ENCODE assay signal across 30 cellular contexts in genomic region chr17:35553310-35553709, GRCh38. TPM values are rescaled to one million over a fixed set of nuclear protein-coding genes. Genes with fewer than 3 reads are reported as not detected.
A peak's percentile ranks its signal among the peaks of the same experiment; 100 is the strongest.
DNase-seq lines count a peak whose midpoint lies in the region; ATAC-seq, FAIRE-seq and TF ChIP-seq lines count a peak whose summit lies in the region.
"Had no signal": no experiment of that assay in that cellular context is flagged by ENCODE, and none has a peak within 500 bp of the region (broad histone marks: within the 10 kb centered on the region; RNA-seq: fewer than 3 reads in every experiment).

No MANE protein-coding gene starts in this region.

- peaks cover 4 to 9% of the 10 kb centered on the region in 2 experiments; a peak in 2 of 5 replicates for H3K27me3 ChIP-seq in HepG2 (ENCODE audit: control insufficient read depth in 1 of 2, insufficient read depth in 2 of 2, low read length in 2 of 2)
- no peaks in the 10 kb centered on the region for H3K27me3 ChIP-seq in right lobe of liver
- H3K27me3 ChIP-seq in body of pancreas = no peaks in the 10 kb centered on the region
- H3K27me3 ChIP-seq: BLaER1 had no signal

- BruUV-seq in HepG2 (replicated peaks; lab: Mats Ljungman, UMichigan) = no TSS peak

- no peak overlapping the region for H3K4me2 ChIP-seq in HepG2 (ENCODE audit: low read depth, low read length)
- H3K4me2 ChIP-seq: BLaER1 had no signal

- no peak overlapping the region for H2AFZ ChIP-seq in HepG2 (ENCODE audit: low read length)

- CTCF ChIA-PET in HepG2 (lab: Yijun Ruan, JAX; ENCODE audit: low intra/inter-chr PET ratio, low total read pairs) = no interaction called here

- TF ChIP-seq CTCF in HepG2 (CRISPR knock-in tag; IDR thresholded peaks at IDR 0.05) (no peak), right lobe of liver (IDR thresholded peaks at IDR 0.05) (no peak), body of pancreas (IDR thresholded peaks at IDR 0.05) (no peak)

- H3K9me3 ChIP-seq in HepG2 (ENCODE audit: low read length) = no peaks in the 10 kb centered on the region
- no peaks in the 10 kb centered on the region for H3K9me3 ChIP-seq in right lobe of liver
- H3K9me3 ChIP-seq in T-helper 17 cell (ENCODE audit: control insufficient read depth, low read length, poor library complexity, severe bottlenecking) = no peaks in the 10 kb centered on the region
- no peaks in the 10 kb centered on the region for H3K9me3 ChIP-seq in body of pancreas
- H3K9me3 ChIP-seq: BE2C, BLaER1 had no signal

- TF ChIP-seq EP300 in HepG2 (IDR thresholded peaks at IDR 0.05; ENCODE audit: low read depth in 2 of 2, low read length in 2 of 2) (no peak), HepG2 (CRISPR knock-in tag; IDR thresholded peaks at IDR 0.05; ENCODE audit: borderline replicate concordance) (no peak)

- H3K36me3 Mint-ChIP-seq in T-helper 17 cell (ENCODE audit: low read depth) = no peaks in the 10 kb centered on the region
- H3K36me3 Mint-ChIP-seq: CD14-positive monocyte had no signal

- POLR2A ChIA-PET in HepG2 (lab: Yijun Ruan, JAX) = no interaction called here

- no peaks in the 10 kb centered on the region for H3K79me2 ChIP-seq in HepG2 (ENCODE audit: insufficient read depth, low read length)

- H3K36me3 ChIP-seq in HepG2 (replicated peaks in 1 of 2; ENCODE audit: control insufficient read depth in 1 of 2, insufficient read depth in 2 of 2, low read length in 2 of 2) (no peaks in the 10 kb centered on the region), right lobe of liver (no peaks in the 10 kb centered on the region), body of pancreas (replicated peaks in 1 of 2; ENCODE audit: insufficient read depth in 1 of 2, low read depth in 2 of 2) (no peaks in the 10 kb centered on the region)
- H3K36me3 ChIP-seq: BE2C, BLaER1 had no signal

- DNase-seq in HepG2 (ENCODE audit: low spot score) = no peak
- DNase-seq in right lobe of liver = no peak
- no peak for DNase-seq in T-helper 17 cell
- DNase-seq in body of pancreas = no peak
- DNase-seq: ACHN; BE2C; C1 segment of cervical spinal cord; CD4-positive, alpha-beta memory T cell; CD4-positive, CD25-positive, alpha-beta regulatory T cell; CD8-positive, alpha-beta memory T cell; COR-L47; DMS 273 treated with DMSO at 0.1 percent for 48 hours; DMS153; DMS53; DMS79; DND-41; EL; GDM1 had no signal

- H4K20me1 ChIP-seq in HepG2 (ENCODE audit: insufficient read depth, low read length) = no peaks in the 10 kb centered on the region
- H4K20me1 ChIP-seq: BLaER1 had no signal

- no peak overlapping the region for H3K27ac ChIP-seq in HepG2 (ENCODE audit: extremely low read length, insufficient read depth, low read length)
- H3K27ac ChIP-seq in right lobe of liver = no peak overlapping the region
- no peak overlapping the region for H3K27ac ChIP-seq in body of pancreas
- H3K27ac ChIP-seq: 22Rv1, BLaER1 had no signal

- intact Hi-C loops in HepG2 (cut with micrococcal nuclease; ENCODE audit: unreplicated experiment) (no loop called here), right lobe of liver (cut with DNase I) (no loop called here), body of pancreas (cut with DNase I) (no loop called here)

- ATAC-seq in HepG2 (no peak), right lobe of liver (no peak), T-helper 17 cell (no peak), body of pancreas (no peak), HG03097 (IDR thresholded peaks at IDR 0.05; ENCODE audit: low FRiP score, unreplicated experiment) (no peak)
- ATAC-seq: GM12878 had no signal

- peak overlapping the region; percentile 19 for H3K27ac Mint-ChIP-seq in T-helper 17 cell
- H3K27ac Mint-ChIP-seq: CD4-positive, alpha-beta memory T cell; CD4-positive, CD25-positive, alpha-beta regulatory T cell; CD8-positive, alpha-beta memory T cell had no signal

- in situ Hi-C loops in HepG2 (cut with HindIII; ENCODE audit: extremely low pct_ligation_motif_present, low pct_unique_long_range_greater_than_20kb) = loop anchor here (10.0 kb wide), 1 partner anchor 191 kb away; no protein-coding TSS in a partner anchor

- no peaks in the 10 kb centered on the region for H3K4me1 Mint-ChIP-seq in T-helper 17 cell
- H3K4me1 Mint-ChIP-seq: CD4-positive, alpha-beta memory T cell; CD4-positive, CD25-positive, alpha-beta regulatory T cell had no signal

- no peak for TF ChIP-seq RAD21 in HepG2 (CRISPR knock-in tag; IDR thresholded peaks at IDR 0.05)

- H3K4me3 Mint-ChIP-seq in T-helper 17 cell = no peak overlapping the region
- H3K4me3 Mint-ChIP-seq: CD14-positive monocyte; CD4-positive, alpha-beta memory T cell; CD4-positive, CD25-positive, alpha-beta regulatory T cell; CD8-positive, alpha-beta memory T cell had no signal

- no peak for TF ChIP-seq POLR2A in HepG2 (IDR thresholded peaks at IDR 0.05; ENCODE audit: insufficient read depth in 1 of 2, low read depth in 2 of 2, low read length in 2 of 2)
- TF ChIP-seq POLR2A in right lobe of liver (IDR thresholded peaks at IDR 0.05) = no peak
- TF ChIP-seq POLR2A in body of pancreas (IDR thresholded peaks at IDR 0.05) = no peak

- no peak for FAIRE-seq in HepG2 (lab: Jason Lieb, UNC)
- FAIRE-seq: GM12878, GM12892, GM18507 had no signal

- H3K4me1 ChIP-seq in HepG2 (ENCODE audit: insufficient read depth, low read length) (no peaks in the 10 kb centered on the region), right lobe of liver (no peaks in the 10 kb centered on the region), body of pancreas (no peaks in the 10 kb centered on the region)
- H3K4me1 ChIP-seq: BE2C, BLaER1 had no signal

- H3K4me3 ChIP-seq in HepG2 (replicated peaks in 1 of 3; ENCODE audit: insufficient read depth in 1 of 3, low read depth in 2 of 3, low read length in 3 of 3) = no peak overlapping the region
- H3K4me3 ChIP-seq in right lobe of liver = no peak overlapping the region
- no peak overlapping the region for H3K4me3 ChIP-seq in body of pancreas
- H3K4me3 ChIP-seq: BLaER1, GM12878 had no signal

- H3K27me3 Mint-ChIP-seq in T-helper 17 cell = peaks cover 7% of the 10 kb centered on the region

- 0% methylated on average over 4 of the region's 4 CpGs for WGBS in HepG2 (ENCODE audit: low lambda C conversion rate)
- WGBS in right lobe of liver (ENCODE audit: insufficient coverage, low coverage, low lambda C conversion rate, missing lambda C conversion rate) = 56% methylated on average over 4 of the region's 4 CpGs
- WGBS in body of pancreas, 2 donors = 66 to 72% methylated on average over 4 of the region's 4 CpGs

- no peak overlapping the region for H3K9ac ChIP-seq in HepG2 (ENCODE audit: insufficient read depth, low read depth, low read length)
- H3K9ac ChIP-seq: BLaER1 had no signal

RNA-seq across cellular contexts. Expression of gene SLFN14, which starts 7.3 kb away (rescaled TPM):
- not detected in 2 replicates for total RNA-seq in HepG2 (2016; rRNA removed; fragmentation: Illumina TruSeq; extraction: Trizol)
- not detected in 2 replicates for total RNA-seq in HepG2 (2016; cell fraction: cytosol; rRNA removed; fragmentation: Illumina TruSeq; extraction: Trizol; ENCODE audit: low read depth)
- total RNA-seq in HepG2 (2016; cell fraction: insoluble cytoplasmic fraction; rRNA removed; fragmentation: Illumina TruSeq; extraction: Trizol) = not detected in 2 replicates
- not detected in 2 replicates for total RNA-seq in HepG2 (2016; cell fraction: membrane; rRNA removed; fragmentation: Illumina TruSeq; extraction: Trizol)
- not detected in 2 replicates for total RNA-seq in HepG2 (2016; cell fraction: nucleus; rRNA removed; fragmentation: Illumina TruSeq; extraction: Trizol)
- not detected in 2 replicates for polyA plus RNA-seq in HepG2 (2011; rRNA removed)
- not detected in 2 replicates for polyA plus RNA-seq in HepG2 (2011; cell fraction: cytosol; rRNA removed)
- polyA plus RNA-seq in HepG2 (2011; cell fraction: nucleus; rRNA removed) = not detected in 2 replicates
- not detected in 2 replicates for polyA plus RNA-seq in HepG2 (2012)
- polyA plus RNA-seq in HepG2 (2016; cell fraction: cytosol; fragmentation: Illumina TruSeq; extraction: Trizol; ENCODE audit: low read depth) = not detected in 2 replicates
- not detected in 2 replicates for polyA plus RNA-seq in HepG2 (2016; cell fraction: insoluble cytoplasmic fraction; fragmentation: Illumina TruSeq; extraction: Trizol; ENCODE audit: low read depth)
- not detected in 2 replicates for polyA plus RNA-seq in HepG2 (2016; cell fraction: membrane; fragmentation: Illumina TruSeq; extraction: Trizol; ENCODE audit: low read depth)
- polyA plus RNA-seq in HepG2 (2016; cell fraction: nucleus; fragmentation: Illumina TruSeq; extraction: Trizol; ENCODE audit: insufficient read depth, low read depth) = not detected in 2 replicates
- polyA minus RNA-seq in HepG2 (2011; rRNA and poly(A)+ RNA removed; ENCODE audit: low replicate concordance) = not detected in 2 replicates
- not detected in 2 replicates for polyA minus RNA-seq in HepG2 (2011; cell fraction: cytosol; rRNA and poly(A)+ RNA removed)
- not detected in 2 replicates for polyA minus RNA-seq in HepG2 (2011; cell fraction: nucleus; rRNA and poly(A)+ RNA removed)
- total RNA-seq in right lobe of liver = under 1 TPM in 2 of 6 experiments, not detected in 4; 0.12 to 0.42 TPM
- total RNA-seq in T-helper 17 cell = 1 to 10 TPM in 1 of 2 donors, not detected in 1; 7.2 TPM
- not detected for total RNA-seq in body of pancreas
- total RNA-seq: A172; A673; CD4-positive, alpha-beta memory T cell; Daoy; G401 had no signal
- polyA plus RNA-seq: AG04450 had no signal

RNA-seq across cellular contexts. Expression of gene SLFN12L, which starts 15.8 kb away (rescaled TPM):
- total RNA-seq in HepG2 (2016; rRNA removed; fragmentation: Illumina TruSeq; extraction: Trizol) (not detected in 2 replicates), right lobe of liver (1 to 10 TPM in 1 of 6 experiments, under 1 TPM in 4, not detected in 1; 0.32 to 2.6 (median 0.69) TPM), T-helper 17 cell (10 to 100 TPM; 70.0 to 90.1 TPM), body of pancreas (1 to 10 TPM in 1 of 2 donors, under 1 TPM in 1; 0.78 to 1.6 TPM)
- not detected in 2 replicates for total RNA-seq in HepG2 (2016; cell fraction: cytosol; rRNA removed; fragmentation: Illumina TruSeq; extraction: Trizol; ENCODE audit: low read depth)
- total RNA-seq in HepG2 (2016; cell fraction: insoluble cytoplasmic fraction; rRNA removed; fragmentation: Illumina TruSeq; extraction: Trizol) = not detected in 2 replicates
- total RNA-seq in HepG2 (2016; cell fraction: membrane; rRNA removed; fragmentation: Illumina TruSeq; extraction: Trizol) = not detected in 2 replicates
- total RNA-seq in HepG2 (2016; cell fraction: nucleus; rRNA removed; fragmentation: Illumina TruSeq; extraction: Trizol) = not detected in 2 replicates
- not detected in 2 replicates for polyA plus RNA-seq in HepG2 (2011; rRNA removed)
- polyA plus RNA-seq in HepG2 (2011; cell fraction: cytosol; rRNA removed) = not detected in 2 replicates
- polyA plus RNA-seq in HepG2 (2011; cell fraction: nucleus; rRNA removed) = not detected in 2 replicates
- not detected in 2 replicates for polyA plus RNA-seq in HepG2 (2012)
- not detected in 2 replicates for polyA plus RNA-seq in HepG2 (2016; cell fraction: cytosol; fragmentation: Illumina TruSeq; extraction: Trizol; ENCODE audit: low read depth)
- polyA plus RNA-seq in HepG2 (2016; cell fraction: insoluble cytoplasmic fraction; fragmentation: Illumina TruSeq; extraction: Trizol; ENCODE audit: low read depth) = not detected in 2 replicates
- polyA plus RNA-seq in HepG2 (2016; cell fraction: membrane; fragmentation: Illumina TruSeq; extraction: Trizol; ENCODE audit: low read depth) = not detected in 2 replicates
- not detected in 2 replicates for polyA plus RNA-seq in HepG2 (2016; cell fraction: nucleus; fragmentation: Illumina TruSeq; extraction: Trizol; ENCODE audit: insufficient read depth, low read depth)
- polyA minus RNA-seq in HepG2 (2011; rRNA and poly(A)+ RNA removed; ENCODE audit: low replicate concordance) = 0.07 TPM in 1 of 2 replicates, not detected in the other
- polyA minus RNA-seq in HepG2 (2011; cell fraction: cytosol; rRNA and poly(A)+ RNA removed) = not detected in 2 replicates
- not detected in 2 replicates for polyA minus RNA-seq in HepG2 (2011; cell fraction: nucleus; rRNA and poly(A)+ RNA removed)
- total RNA-seq: A172, G401 had no signal

RNA-seq across cellular contexts. Expression of gene PEX12, which starts 25.1 kb away (rescaled TPM):
- total RNA-seq in HepG2 (2016; rRNA removed; fragmentation: Illumina TruSeq; extraction: Trizol) (4.3 and 5.1 TPM in 2 replicates), right lobe of liver (1 to 10 TPM; 2.9 to 6.4 (median 4.3) TPM), T-helper 17 cell (1 to 10 TPM; 3.1 to 3.6 TPM), body of pancreas (1 to 10 TPM; 3.0 to 3.4 TPM)
- total RNA-seq in HepG2 (2016; cell fraction: cytosol; rRNA removed; fragmentation: Illumina TruSeq; extraction: Trizol; ENCODE audit: low read depth) = 1.0 and 1.1 TPM in 2 replicates
- 4.9 and 5.4 TPM in 2 replicates for total RNA-seq in HepG2 (2016; cell fraction: insoluble cytoplasmic fraction; rRNA removed; fragmentation: Illumina TruSeq; extraction: Trizol)
- total RNA-seq in HepG2 (2016; cell fraction: membrane; rRNA removed; fragmentation: Illumina TruSeq; extraction: Trizol) = 3.0 TPM in 2 replicates
- 4.8 and 5.4 TPM in 2 replicates for total RNA-seq in HepG2 (2016; cell fraction: nucleus; rRNA removed; fragmentation: Illumina TruSeq; extraction: Trizol)
- 10.5 and 11.9 TPM in 2 replicates for polyA plus RNA-seq in HepG2 (2011; rRNA removed)
- 8.0 and 10.7 TPM in 2 replicates for polyA plus RNA-seq in HepG2 (2011; cell fraction: cytosol; rRNA removed)
- polyA plus RNA-seq in HepG2 (2011; cell fraction: nucleus; rRNA removed) = 2.6 and 4.6 TPM in 2 replicates
- 6.1 and 7.2 TPM in 2 replicates for polyA plus RNA-seq in HepG2 (2012)
- polyA plus RNA-seq in HepG2 (2016; cell fraction: cytosol; fragmentation: Illumina TruSeq; extraction: Trizol; ENCODE audit: low read depth) = 0.52 and 0.57 TPM in 2 replicates
- 4.6 and 5.5 TPM in 2 replicates for polyA plus RNA-seq in HepG2 (2016; cell fraction: insoluble cytoplasmic fraction; fragmentation: Illumina TruSeq; extraction: Trizol; ENCODE audit: low read depth)
- polyA plus RNA-seq in HepG2 (2016; cell fraction: membrane; fragmentation: Illumina TruSeq; extraction: Trizol; ENCODE audit: low read depth) = 1.3 and 1.6 TPM in 2 replicates
- polyA plus RNA-seq in HepG2 (2016; cell fraction: nucleus; fragmentation: Illumina TruSeq; extraction: Trizol; ENCODE audit: insufficient read depth, low read depth) = 6.0 and 6.5 TPM in 2 replicates
- 17.7 and 20.0 TPM in 2 replicates for polyA minus RNA-seq in HepG2 (2011; rRNA and poly(A)+ RNA removed; ENCODE audit: low replicate concordance)
- polyA minus RNA-seq in HepG2 (2011; cell fraction: cytosol; rRNA and poly(A)+ RNA removed) = 5.1 and 8.0 TPM in 2 replicates
- polyA minus RNA-seq in HepG2 (2011; cell fraction: nucleus; rRNA and poly(A)+ RNA removed) = 5.7 and 6.6 TPM in 2 replicates

RNA-seq across cellular contexts. Expression of gene AP2B1, which starts 33.8 kb away (rescaled TPM):
- total RNA-seq in HepG2 (2016; rRNA removed; fragmentation: Illumina TruSeq; extraction: Trizol) (23.8 and 58.4 TPM in 2 replicates), right lobe of liver (10 to 100 TPM; 33.8 to 62.7 (median 40.8) TPM), T-helper 17 cell (100 to 1,000 TPM in 1 of 2 donors, 10 to 100 TPM in 1; 95.9 to 114 TPM), body of pancreas (10 to 100 TPM; 29.3 to 43.6 TPM)
- 7.7 and 8.3 TPM in 2 replicates for total RNA-seq in HepG2 (2016; cell fraction: cytosol; rRNA removed; fragmentation: Illumina TruSeq; extraction: Trizol; ENCODE audit: low read depth)
- total RNA-seq in HepG2 (2016; cell fraction: insoluble cytoplasmic fraction; rRNA removed; fragmentation: Illumina TruSeq; extraction: Trizol) = 21.9 and 55.7 TPM in 2 replicates
- total RNA-seq in HepG2 (2016; cell fraction: membrane; rRNA removed; fragmentation: Illumina TruSeq; extraction: Trizol) = 24.9 and 27.8 TPM in 2 replicates
- 35.0 and 35.8 TPM in 2 replicates for total RNA-seq in HepG2 (2016; cell fraction: nucleus; rRNA removed; fragmentation: Illumina TruSeq; extraction: Trizol)
- polyA plus RNA-seq in HepG2 (2011; rRNA removed) = 67.4 and 71.3 TPM in 2 replicates
- polyA plus RNA-seq in HepG2 (2011; cell fraction: cytosol; rRNA removed) = 55.0 and 79.8 TPM in 2 replicates
- 30.8 and 37.5 TPM in 2 replicates for polyA plus RNA-seq in HepG2 (2011; cell fraction: nucleus; rRNA removed)
- polyA plus RNA-seq in HepG2 (2012) = 71.1 and 87.3 TPM in 2 replicates
- polyA plus RNA-seq in HepG2 (2016; cell fraction: cytosol; fragmentation: Illumina TruSeq; extraction: Trizol; ENCODE audit: low read depth) = 9.1 and 11.2 TPM in 2 replicates
- 61.8 and 69.1 TPM in 2 replicates for polyA plus RNA-seq in HepG2 (2016; cell fraction: insoluble cytoplasmic fraction; fragmentation: Illumina TruSeq; extraction: Trizol; ENCODE audit: low read depth)
- 20.2 and 25.9 TPM in 2 replicates for polyA plus RNA-seq in HepG2 (2016; cell fraction: membrane; fragmentation: Illumina TruSeq; extraction: Trizol; ENCODE audit: low read depth)
- polyA plus RNA-seq in HepG2 (2016; cell fraction: nucleus; fragmentation: Illumina TruSeq; extraction: Trizol; ENCODE audit: insufficient read depth, low read depth) = 31.8 and 34.7 TPM in 2 replicates
- 118 and 224 TPM in 2 replicates for polyA minus RNA-seq in HepG2 (2011; rRNA and poly(A)+ RNA removed; ENCODE audit: low replicate concordance)
- 78.8 and 101 TPM in 2 replicates for polyA minus RNA-seq in HepG2 (2011; cell fraction: cytosol; rRNA and poly(A)+ RNA removed)
- 59.2 and 75.5 TPM in 2 replicates for polyA minus RNA-seq in HepG2 (2011; cell fraction: nucleus; rRNA and poly(A)+ RNA removed)

Comparison
In these comparisons a context has a peak if more than half of its experiments do, and no peak if none do; other contexts are left out.
1. RNA of gene SLFN12L, which starts 15.8 kb away (total RNA-seq): 70.0 to 90.1 TPM in T-helper 17 cell; 0.78 to 1.6 TPM in body of pancreas, 0.32 to 2.6 TPM in right lobe of liver and not detected in HepG2; every median in the first group is over 10 times any median in the second.